In the genomic region with DNA sequence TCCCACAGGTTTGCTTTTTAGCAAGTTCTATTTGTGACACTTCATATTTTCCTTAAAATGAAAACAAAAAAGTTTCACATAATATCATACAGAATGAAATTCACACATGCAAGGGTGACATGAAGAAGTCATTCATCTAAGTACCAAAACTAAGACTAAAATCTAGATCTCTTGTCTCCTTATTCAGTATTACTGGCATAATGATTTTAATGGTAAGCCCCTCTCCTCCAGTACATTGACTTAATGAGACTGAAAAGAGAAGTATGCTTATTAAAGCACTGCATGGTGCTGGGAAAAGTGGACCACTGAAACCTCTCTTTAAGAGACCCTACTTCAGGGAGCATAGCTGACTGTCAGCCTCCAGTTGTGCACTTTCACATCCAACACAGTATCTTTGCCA, we compare ENCODE assay signal across 16 cellular contexts.
DNase-seq lines count a peak whose midpoint lies in the region; ATAC-seq and TF ChIP-seq lines count a peak whose summit lies in the region.
"Had no signal": no experiment of that assay in that cellular context is flagged by ENCODE, and none has a peak within 500 bp of the region (broad histone marks: within the 10 kb centered on the region; RNA-seq: fewer than 3 reads in every experiment).

No MANE protein-coding gene starts in this region.

- no peak overlapping the region for H3K9ac ChIP-seq in rectal smooth muscle tissue (ENCODE audit: low read length)

- no peaks in the 10 kb centered on the region for H3K36me3 Mint-ChIP-seq in activated T-cell treated with anti-CD3 and anti-CD28 coated beads, Interleukin-2, amount 50 U/mL, for 4 hours (ENCODE audit: insufficient read depth)

- TF ChIP-seq POLR2A in tibial nerve (IDR thresholded peaks at IDR 0.05), result no peak

- DNase-seq in activated T-cell treated with anti-CD3 and anti-CD28 coated beads, Interleukin-2, amount 50 U/mL, for 4 hours, result no peak
- no peak for DNase-seq in activated T-cell treated with anti-CD3 and anti-CD28 coated beads, Interleukin-2, amount 50 U/mL, for 1 hour
- DNase-seq in ascending aorta (ENCODE audit: low spot score in 2 of 2) (no peak), tibial nerve (ENCODE audit: low spot score in 2 of 2) (no peak), NCI-H510A (lab: John Stamatoyannopoulos, UW) (no peak)
- DNase-seq: AML-193; Caco-2; CD4-positive, alpha-beta T cell; HCEC 1CT had no signal

- no peaks in the 10 kb centered on the region for H3K36me3 ChIP-seq in ascending aorta
- no peaks in the 10 kb centered on the region for H3K36me3 ChIP-seq in rectal smooth muscle tissue (ENCODE audit: control insufficient read depth, insufficient read depth, low read length)
- H3K36me3 ChIP-seq in tibial nerve, result no peaks in the 10 kb centered on the region

- H3K4me1 Mint-ChIP-seq in activated T-cell treated with anti-CD3 and anti-CD28 coated beads, Interleukin-2, amount 50 U/mL, for 4 hours (ENCODE audit: low read depth), result no peaks in the 10 kb centered on the region

- H3K27ac ChIP-seq in ascending aorta (peak overlapping the region; percentile 14 to 68), rectal smooth muscle tissue (ENCODE audit: low read depth, low read length) (peak overlapping the region; percentile 60), tibial nerve (peak overlapping the region in 3 of 4 donors; percentile 55 to 82 (median 65))
- H3K27ac ChIP-seq: 22Rv1, A549, C4-2B had no signal

- ATAC-seq in activated T-cell treated with anti-CD3 and anti-CD28 coated beads, Interleukin-2, amount 50 U/mL, for 4 hours, result peak; percentile 34 to 46
- ATAC-seq in HG02759 (IDR thresholded peaks at IDR 0.05; ENCODE audit: unreplicated experiment), result no peak
- ATAC-seq: A549, GM23338, HepG2 had no signal

- intact Hi-C loops in ascending aorta (cut with DNase I), result no loop called here

- H3K4me1 ChIP-seq in ascending aorta (peaks cover 0 to 14% of the 10 kb centered on the region in 2 donors), rectal smooth muscle tissue (ENCODE audit: control insufficient read depth, insufficient read depth, low read length) (peaks cover 12% of the 10 kb centered on the region), tibial nerve (peaks cover 0 to 39% (median 12%) of the 10 kb centered on the region in 4 donors)
- H3K4me1 ChIP-seq: A549, Caco-2 had no signal

- TF ChIP-seq CTCF in ascending aorta (IDR thresholded peaks at IDR 0.05), result no peak
- no peak for TF ChIP-seq CTCF in tibial nerve (IDR thresholded peaks at IDR 0.05)

- H3K9me3 Mint-ChIP-seq in activated T-cell treated with anti-CD3 and anti-CD28 coated beads, Interleukin-2, amount 50 U/mL, for 4 hours, result peaks cover 3% of the 10 kb centered on the region
- H3K9me3 Mint-ChIP-seq: CD4-positive, alpha-beta T cell; GM23338 had no signal

- H3K4me3 ChIP-seq in ascending aorta, result no peak overlapping the region
- H3K4me3 ChIP-seq in rectal smooth muscle tissue (ENCODE audit: low read length), result no peak overlapping the region
- H3K4me3 ChIP-seq in tibial nerve, result no peak overlapping the region
- H3K4me3 ChIP-seq: A549, GM23338 had no signal

- H3K27me3 ChIP-seq in ascending aorta, result no peaks in the 10 kb centered on the region
- H3K27me3 ChIP-seq in rectal smooth muscle tissue (ENCODE audit: control insufficient read depth, insufficient read depth, low read length), result no peaks in the 10 kb centered on the region
- H3K27me3 ChIP-seq in tibial nerve, result no peaks in the 10 kb centered on the region

- no peak overlapping the region for H3K4me3 Mint-ChIP-seq in activated T-cell treated with anti-CD3 and anti-CD28 coated beads, Interleukin-2, amount 50 U/mL, for 4 hours
- H3K4me3 Mint-ChIP-seq: CD4-positive, alpha-beta T cell; GM23338 had no signal

- no peaks in the 10 kb centered on the region for H3K9me3 ChIP-seq in ascending aorta
- H3K9me3 ChIP-seq in tibial nerve, result no peaks in the 10 kb centered on the region
- H3K9me3 ChIP-seq: A549, Caco-2 had no signal

- TF ChIP-seq EP300 in tibial nerve (IDR thresholded peaks at IDR 0.05), result no peak

- H3K27me3 Mint-ChIP-seq in activated T-cell treated with anti-CD3 and anti-CD28 coated beads, Interleukin-2, amount 50 U/mL, for 4 hours (ENCODE audit: low read depth), result no peaks in the 10 kb centered on the region
- H3K27me3 Mint-ChIP-seq: CD4-positive, alpha-beta T cell had no signal
